In the genomic region with DNA sequence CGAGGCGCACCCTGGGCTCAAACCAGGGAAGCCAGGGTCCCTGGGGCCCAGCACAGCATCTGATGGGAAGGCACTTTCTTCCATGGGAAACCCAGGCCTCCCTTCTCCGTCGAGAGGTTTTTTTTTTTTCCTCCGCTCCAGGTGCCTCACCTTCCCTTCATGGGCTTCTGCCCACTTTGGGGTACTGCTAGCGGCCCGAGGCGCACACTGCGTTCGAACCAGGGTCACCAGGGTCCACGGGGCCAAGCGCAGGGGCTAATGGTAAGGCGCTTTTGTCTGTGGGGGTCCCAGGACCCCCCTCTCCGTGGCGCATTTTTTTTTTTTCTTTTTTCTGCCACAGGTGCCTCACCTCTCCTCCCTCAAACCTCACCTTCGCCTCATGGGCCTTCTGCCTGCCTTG, we compare ENCODE assay signal across 34 cellular contexts.
A peak's percentile ranks its signal among the peaks of the same experiment; 100 is the strongest.
DNase-seq lines count a peak whose midpoint lies in the region; ATAC-seq, FAIRE-seq and TF ChIP-seq lines count a peak whose summit lies in the region.
"Had no signal": no experiment of that assay in that cellular context is flagged by ENCODE, and none has a peak within 500 bp of the region (broad histone marks: within the 10 kb centered on the region; RNA-seq: fewer than 3 reads in every experiment).

No MANE protein-coding gene starts in this region.

- no peaks in the 10 kb centered on the region for H3K36me3 Mint-ChIP-seq in Calu3 (ENCODE audit: insufficient read depth, unreplicated experiment)
- H3K36me3 Mint-ChIP-seq: CD14-positive monocyte; CD4-positive, alpha-beta memory T cell; CD4-positive, CD25-positive, alpha-beta regulatory T cell; CD8-positive, alpha-beta memory T cell; CD8-positive, alpha-beta T cell had no signal

- no peak overlapping the region for H3K9ac ChIP-seq in endothelial cell of umbilical vein (replicated peaks; ENCODE audit: extremely low read depth, insufficient read depth, low read length)
- H3K9ac ChIP-seq: BLaER1; BLaER1 treated with 17β-estradiol and CSF1 and Interleukin-3, amounts not matched to agents 10 nM and 100 nM had no signal

- TF ChIP-seq POLR2A in endothelial cell of umbilical vein (IDR thresholded peaks at IDR 0.05; ENCODE audit: low read depth, low read length) (no peak), stomach (IDR thresholded peaks at IDR 0.05) (no peak)

- no peaks in the 10 kb centered on the region for H3K4me1 Mint-ChIP-seq in Calu3 (ENCODE audit: low read depth, unreplicated experiment)
- H3K4me1 Mint-ChIP-seq: B cell; CD14-positive monocyte; CD4-positive, alpha-beta memory T cell; CD4-positive, CD25-positive, alpha-beta regulatory T cell; CD8-positive, alpha-beta memory T cell had no signal

- H3K4me2 ChIP-seq in endothelial cell of umbilical vein (ENCODE audit: insufficient read depth, low read length) = no peak overlapping the region
- H3K4me2 ChIP-seq: A549; BLaER1; BLaER1 treated with 17β-estradiol and CSF1 and Interleukin-3, amounts not matched to agents 10 nM and 100 nM had no signal

- POLR2A ChIA-PET in endothelial cell of umbilical vein (lab: Charles Lee) = no interaction called here

- no peak overlapping the region for H3K4me3 Mint-ChIP-seq in Calu3 (ENCODE audit: low read depth, unreplicated experiment)
- H3K4me3 Mint-ChIP-seq: B cell; CD14-positive monocyte; CD4-positive, alpha-beta memory T cell; CD4-positive, alpha-beta T cell; CD4-positive, CD25-positive, alpha-beta regulatory T cell; CD8-positive, alpha-beta memory T cell; CD8-positive, alpha-beta T cell had no signal

- no peaks in the 10 kb centered on the region for H3K9me3 Mint-ChIP-seq in Calu3 (ENCODE audit: low read depth, unreplicated experiment)
- H3K9me3 Mint-ChIP-seq: CD4-positive, alpha-beta memory T cell; CD4-positive, alpha-beta T cell; CD4-positive, CD25-positive, alpha-beta regulatory T cell; CD8-positive, alpha-beta memory T cell; CD8-positive, alpha-beta T cell had no signal

- H3K4me3 ChIP-seq in coronary artery (no peak overlapping the region), endothelial cell of umbilical vein (replicated peaks in 1 of 3; ENCODE audit: insufficient read depth in 1 of 3, low read depth in 1 of 3, low read length in 3 of 3) (no peak overlapping the region), stomach (no peak overlapping the region)
- H3K4me3 ChIP-seq: A549; BLaER1; BLaER1 treated with 17β-estradiol and CSF1 and Interleukin-3, amounts not matched to agents 10 nM and 100 nM had no signal

- no peaks in the 10 kb centered on the region for H4K20me1 ChIP-seq in endothelial cell of umbilical vein (replicated peaks; ENCODE audit: control insufficient read depth, extremely low read depth, insufficient read depth, low read length)
- H4K20me1 ChIP-seq: BLaER1; BLaER1 treated with 17β-estradiol and CSF1 and Interleukin-3, amounts not matched to agents 10 nM and 100 nM had no signal

- TF ChIP-seq EP300 in stomach (IDR thresholded peaks at IDR 0.05) = no peak

- dilution Hi-C loops in endothelial cell of umbilical vein (cut with MboI; ENCODE audit: extremely low pct_ligation_motif_present, low sequenced_read_pairs) = no loop called here

- no peak overlapping the region for H3K27ac ChIP-seq in coronary artery
- no peak overlapping the region for H3K27ac ChIP-seq in endothelial cell of umbilical vein (ENCODE audit: insufficient read depth, low read depth, low read length)
- H3K27ac ChIP-seq in stomach = no peak overlapping the region
- H3K27ac ChIP-seq: 22Rv1; A549; BLaER1; BLaER1 treated with 17β-estradiol and CSF1 and Interleukin-3, amounts not matched to agents 10 nM and 100 nM; C4-2B had no signal

- WGBS in stomach, 5 donors = 68 to 77% (median 73%) methylated on average over 7 to 16 of the region's 16 CpGs; no CpG with 5 or more reads in 1 of the 5 donors

- TF ChIP-seq CTCF in coronary artery (IDR thresholded peaks at IDR 0.05) (no peak), endothelial cell of umbilical vein (IDR thresholded peaks at IDR 0.05; ENCODE audit: extremely low read depth in 1 of 2, insufficient read depth in 1 of 2, low read depth in 1 of 2, low read length in 2 of 2) (no peak), stomach (IDR thresholded peaks at IDR 0.05) (no peak), Calu3 (IDR thresholded peaks at IDR 0.05; ENCODE audit: unreplicated experiment) (no peak)

- H3K4me1 ChIP-seq in endothelial cell of umbilical vein (ENCODE audit: control insufficient read depth, extremely low read depth, insufficient read depth, low read length) (no peaks in the 10 kb centered on the region), stomach (no peaks in the 10 kb centered on the region)
- H3K4me1 ChIP-seq: A549; BE2C; BLaER1; BLaER1 treated with 17β-estradiol and CSF1 and Interleukin-3, amounts not matched to agents 10 nM and 100 nM; Caco-2 had no signal

- BruUV-seq in endothelial cell of umbilical vein (replicated peaks; lab: Mats Ljungman, UMichigan) = no TSS peak
- no TSS peak for BruUV-seq in Calu3 (replicated peaks; lab: Mats Ljungman, UMichigan)

- H3K27me3 ChIP-seq in endothelial cell of umbilical vein (ENCODE audit: control insufficient read depth in 2 of 2, insufficient read depth in 2 of 2, low read length in 2 of 2) (no peaks in the 10 kb centered on the region), stomach (no peaks in the 10 kb centered on the region)
- H3K27me3 ChIP-seq: BE2C; BLaER1; BLaER1 treated with 17β-estradiol and CSF1 and Interleukin-3, amounts not matched to agents 10 nM and 100 nM had no signal

- DNase-seq in coronary artery (ENCODE audit: low spot score) = peak; percentile 31
- DNase-seq in endothelial cell of umbilical vein (ENCODE audit: low read depth, low spot score) = no peak
- peak; percentile 25 for DNase-seq in stomach
- no peak for DNase-seq in NCI-H524 (lab: John Stamatoyannopoulos, UW)
- no peak for DNase-seq in Calu3
- DNase-seq: 8988T; ACHN; AML-193; BE2C; C1 segment of cervical spinal cord; Caco-2; CD4-positive, alpha-beta T cell; CD4-positive, CD25-positive, alpha-beta regulatory T cell; CD8-positive, alpha-beta memory T cell; CD8-positive, alpha-beta T cell; COR-L47; DMS 273 treated with DMSO at 0.1 percent for 48 hours; DMS153; DMS53; DMS79; DMS79 treated with DMSO at 0.1 percent for 48 hours; DND-41; EL had no signal

- CTCF ChIA-PET in endothelial cell of umbilical vein (lab: Charles Lee) = no interaction called here
- CTCF ChIA-PET in Calu3 (lab: Charles Lee) = no interaction called here

- H2AFZ ChIP-seq in endothelial cell of umbilical vein (ENCODE audit: low read depth, low read length) = no peak overlapping the region

- H3K9me3 ChIP-seq in endothelial cell of umbilical vein (replicated peaks; ENCODE audit: control insufficient read depth, insufficient read depth, low read length) (peaks cover 2% of the 10 kb centered on the region), stomach (peaks cover 0 to 43% (median 0%) of the 10 kb centered on the region in 4 donors)
- H3K9me3 ChIP-seq: A549, BE2C, Caco-2 had no signal

- no peak for ATAC-seq in GM21619 (IDR thresholded peaks at IDR 0.05; ENCODE audit: unreplicated experiment)
- ATAC-seq: A549; CD8-positive, alpha-beta T cell had no signal

- no peaks in the 10 kb centered on the region for H3K79me2 ChIP-seq in endothelial cell of umbilical vein (ENCODE audit: control insufficient read depth, insufficient read depth, low read length)

- peak; percentile 67 for FAIRE-seq in endothelial cell of umbilical vein (lab: Jason Lieb, UNC)
- FAIRE-seq: A204.1, A549, D721Med had no signal

- no peaks in the 10 kb centered on the region for H3K9me1 ChIP-seq in endothelial cell of umbilical vein (replicated peaks; ENCODE audit: control insufficient read depth, extremely low read depth, insufficient read depth, low read length)

- no peak overlapping the region for H3K27ac Mint-ChIP-seq in Calu3 (ENCODE audit: unreplicated experiment)
- H3K27ac Mint-ChIP-seq: B cell; CD14-positive monocyte; CD4-positive, alpha-beta memory T cell; CD4-positive, alpha-beta T cell; CD4-positive, CD25-positive, alpha-beta regulatory T cell; CD8-positive, alpha-beta memory T cell; CD8-positive, alpha-beta T cell had no signal

- no peaks in the 10 kb centered on the region for H3K27me3 Mint-ChIP-seq in Calu3 (ENCODE audit: unreplicated experiment)
- H3K27me3 Mint-ChIP-seq: B cell; CD4-positive, alpha-beta memory T cell; CD4-positive, alpha-beta T cell; CD4-positive, CD25-positive, alpha-beta regulatory T cell; CD8-positive, alpha-beta memory T cell had no signal

- H3K36me3 ChIP-seq in endothelial cell of umbilical vein (ENCODE audit: control insufficient read depth in 2 of 2, extremely low read depth in 1 of 2, insufficient read depth in 2 of 2, low read length in 2 of 2) (no peaks in the 10 kb centered on the region), stomach (no peaks in the 10 kb centered on the region)
- H3K36me3 ChIP-seq: BE2C; BLaER1; BLaER1 treated with 17β-estradiol and CSF1 and Interleukin-3, amounts not matched to agents 10 nM and 100 nM had no signal

- intact Hi-C loops in endothelial cell of umbilical vein (cut with micrococcal nuclease) = no loop called here
- intact Hi-C loops in stomach (cut with DNase I; ENCODE audit: low total_unique reads) = no loop called here
- intact Hi-C loops in Calu3 (cut with micrococcal nuclease; ENCODE audit: unreplicated experiment) = no loop called here

TF ChIP-seq in endothelial cell of umbilical vein, 7 proteins besides CTCF, POLR2A, EP300 and RAD21:
- TF ChIP-seq, protein P1, sequence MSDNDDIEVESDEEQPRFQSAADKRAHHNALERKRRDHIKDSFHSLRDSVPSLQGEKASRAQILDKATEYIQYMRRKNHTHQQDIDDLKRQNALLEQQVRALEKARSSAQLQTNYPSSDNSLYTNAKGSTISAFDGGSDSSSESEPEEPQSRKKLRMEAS (IDR thresholded peaks at IDR 0.05; ENCODE audit: insufficient read depth, insufficient read length) = no peak
- TF ChIP-seq EZH2 (IDR thresholded peaks at IDR 0.05; ENCODE audit: borderline replicate concordance, low read depth, low read length, severe bottlenecking) = no peak
- no peak for TF ChIP-seq MYC (IDR thresholded peaks at IDR 0.05; ENCODE audit: low read depth, low read length)
- no peak for TF ChIP-seq GATA2 (IDR thresholded peaks at IDR 0.05; ENCODE audit: insufficient read depth, insufficient read length, low read depth, low read length)
- TF ChIP-seq FOS (IDR thresholded peaks at IDR 0.05; ENCODE audit: borderline replicate concordance, insufficient read depth, low read length) = no peak
- TF ChIP-seq POLR2AphosphoS5 (IDR thresholded peaks at IDR 0.05; ENCODE audit: insufficient read depth, low read depth, low read length) = no peak
- TF ChIP-seq JUN (IDR thresholded peaks at IDR 0.05; ENCODE audit: borderline replicate concordance, insufficient read depth, insufficient read length, low read depth) = no peak

Comparison
In these comparisons a context has a peak if more than half of its experiments do, and no peak if none do; other contexts are left out.
1. DNase-seq: peak in coronary artery (single experiment) and stomach (single experiment); none in endothelial cell of umbilical vein (single experiment), NCI-H524 (0 of 2) and Calu3 (single experiment).